Comparison of ENCODE assay signal across 8 cellular contexts in genomic region chr19:3440082-3440481, GRCh38. TPM values are rescaled to one million over a fixed set of nuclear protein-coding genes. Genes with fewer than 3 reads are reported as not detected.
DNase-seq lines count a peak whose midpoint lies in the region; ATAC-seq, FAIRE-seq and TF ChIP-seq lines count a peak whose summit lies in the region.

No MANE protein-coding gene starts in this region.

- H3K4me1 ChIP-seq in A549 (peaks cover 10% of the 10 kb centered on the region; the same call in 1 of the 3 replicates), mucosa of descending colon (ENCODE audit: low read depth) (peaks cover 3% of the 10 kb centered on the region), tibial artery (peaks cover 0 to 49% (median 34%) of the 10 kb centered on the region in 4 donors)

- H3K36me3 ChIP-seq in WERI-Rb-1 (peaks cover 51% of the 10 kb centered on the region), bronchial epithelial cell (ENCODE audit: control insufficient read depth, insufficient read depth, low read length) (peaks cover 23% of the 10 kb centered on the region), mucosa of descending colon (ENCODE audit: low read depth) (no peaks in the 10 kb centered on the region), tibial artery (peaks cover 19 to 84% (median 44%) of the 10 kb centered on the region in 3 donors)

- H3K4me3 ChIP-seq in A549 (no peak overlapping the region), WERI-Rb-1 (ENCODE audit: low read depth, low read length) (no peak overlapping the region), bronchial epithelial cell (ENCODE audit: low read depth, low read length) (no peak overlapping the region), mucosa of descending colon (no peak overlapping the region), tibial artery (no peak overlapping the region)

- DNase-seq in A549 (ENCODE audit: low read depth in 1 of 2, low spot score in 1 of 2) (peak; percentile 63 to 73), H54 (ENCODE audit: insufficient read length, low spot score) (peak; percentile 77), WERI-Rb-1 (peak; percentile 78), bronchial epithelial cell (ENCODE audit: low read depth) (no peak), mucosa of descending colon (peak in 2 of 3 donors; percentile 74 to 76), tibial artery (peak in 1 of 2 donors; percentile 50), NCI-H1436 treated with DMSO at 0.1 percent for 48 hours (lab: John Stamatoyannopoulos, UW) (no peak), NCI-H446 treated with DMSO at 0.1 percent for 48 hours (lab: John Stamatoyannopoulos, UW) (no peak)

- TF ChIP-seq POLR2A in A549 (IDR thresholded peaks at IDR 0.05; ENCODE audit: low read length) (no peak), H54 (IDR thresholded peaks at IDR 0.05; ENCODE audit: low read depth, low read length) (no peak)

- TF ChIP-seq RAD21 in A549 (conservative IDR thresholded peaks at IDR 0.05 in 1 of 2, IDR thresholded peaks at IDR 0.05 in 1 of 2) = peak; percentile 51 to 67; a peak in 4 of 5 replicates

- CTCF ChIA-PET in A549 (lab: Yijun Ruan, JAX) = interaction anchor here (0.7 to 2.9 kb wide), 11 partner anchors 10 to 238 kb away, joined by 3 to 18 read pairs (median 4); no protein-coding TSS in a partner anchor

- TF ChIP-seq CTCF in A549 (IDR thresholded peaks at IDR 0.05) = peak; percentile 47
- TF ChIP-seq CTCF in WERI-Rb-1 (IDR thresholded peaks at IDR 0.05; ENCODE audit: low read depth, low read length) = peak; percentile 88
- TF ChIP-seq CTCF in bronchial epithelial cell (IDR thresholded peaks at IDR 0.05; ENCODE audit: insufficient read depth, low read length, severe bottlenecking) = peak; percentile 64
- TF ChIP-seq CTCF in mucosa of descending colon (IDR thresholded peaks at IDR 0.05) = peak; percentile 43
- peak; percentile 32 to 34 for TF ChIP-seq CTCF in tibial artery (IDR thresholded peaks at IDR 0.05)

- no peaks in the 10 kb centered on the region for H3K9me3 ChIP-seq in A549
- no peaks in the 10 kb centered on the region for H3K9me3 ChIP-seq in WERI-Rb-1 (ENCODE audit: severe bottlenecking)
- H3K9me3 ChIP-seq in mucosa of descending colon = no peaks in the 10 kb centered on the region
- H3K9me3 ChIP-seq in tibial artery = no peaks in the 10 kb centered on the region

- intact Hi-C loops in mucosa of descending colon (cut with DNase I, micrococcal nuclease) = no loop called here
- intact Hi-C loops in tibial artery (cut with DNase I; ENCODE audit: low total_unique reads) = no loop called here

- peak; percentile 62 to 67; a peak in 5 of 6 replicates for ATAC-seq in A549
- ATAC-seq in mucosa of descending colon = peak; percentile 71

- H3K27me3 ChIP-seq in WERI-Rb-1 (ENCODE audit: insufficient read depth, low read depth, severe bottlenecking) = no peaks in the 10 kb centered on the region
- H3K27me3 ChIP-seq in bronchial epithelial cell (ENCODE audit: control insufficient read depth, insufficient read depth, low read length) = no peaks in the 10 kb centered on the region
- no peaks in the 10 kb centered on the region for H3K27me3 ChIP-seq in tibial artery

- no peak overlapping the region; a peak in 1 of 6 replicates for H3K27ac ChIP-seq in A549
- H3K27ac ChIP-seq in WERI-Rb-1 = no peak overlapping the region
- H3K27ac ChIP-seq in tibial artery = no peak overlapping the region

- H3K4me2 ChIP-seq in A549 = no peak overlapping the region

- no peak for TF ChIP-seq EP300 in A549 (IDR thresholded peaks at IDR 0.05)

- POLR2A ChIA-PET in A549 (lab: Yijun Ruan, JAX) = no interaction called here

- WGBS in A549 (ENCODE audit: missing lambda C conversion rate) = 54% methylated on average over 13 of the region's 13 CpGs

- FAIRE-seq in A549 (lab: Jason Lieb, UNC) = no peak
- FAIRE-seq in H54 (lab: Jason Lieb, UNC) = no peak
- no peak for FAIRE-seq in bronchial epithelial cell (lab: Jason Lieb, UNC)

TF ChIP-seq in A549, 52 proteins besides CTCF, POLR2A, EP300 and RAD21:
- TF ChIP-seq RFX5 (IDR thresholded peaks at IDR 0.05) (no peak), RNF2 (IDR thresholded peaks at IDR 0.05; ENCODE audit: borderline replicate concordance, low read depth) (no peak), KDM1A (IDR thresholded peaks at IDR 0.05; ENCODE audit: low read depth) (no peak), SMC3 (IDR thresholded peaks at IDR 0.05) (peak; percentile 43; the same call in 2 of the 3 replicates), HDAC2 (IDR thresholded peaks at IDR 0.05) (no peak)

RNA-seq across cellular contexts. Expression of gene SMIM24, which starts 40.2 kb away (rescaled TPM):
- polyA plus RNA-seq in A549 (2011; rRNA removed) (1.1 and 1.2 TPM in 2 replicates), A549 (2017; fragmentation: RNase III; extraction: RNeasy Plus Mini Kit Qiagen cat#74134 plus additional on column Dnase treatment) (0.62 to 1.0 TPM (median 0.67 TPM) in 3 replicates)
- 0.26 and 0.47 TPM in 2 replicates for polyA plus RNA-seq in A549 (2012; cell fraction: cytosol; rRNA removed)
- 0.14 TPM in 1 of 2 replicates, not detected in the other for polyA plus RNA-seq in A549 (2012; cell fraction: nucleus; rRNA removed)
- 0.44 and 1.4 TPM in 2 replicates for polyA minus RNA-seq in A549 (2011; rRNA and poly(A)+ RNA removed)
- total RNA-seq in bronchial epithelial cell (not detected in 2 replicates), mucosa of descending colon (10 to 100 TPM in 2 of 3 donors, 1 to 10 TPM in 1; 8.5 to 62.5 (median 41.8) TPM)

RNA-seq across cellular contexts. Expression of gene SMIM44, which starts 43.2 kb away (rescaled TPM):
- polyA plus RNA-seq in A549 (2011; rRNA removed) (not detected in 2 replicates), A549 (2017; fragmentation: RNase III; extraction: RNeasy Plus Mini Kit Qiagen cat#74134 plus additional on column Dnase treatment) (not detected in 3 replicates)
- polyA plus RNA-seq in A549 (2012; cell fraction: cytosol; rRNA removed) = not detected in 2 replicates
- polyA plus RNA-seq in A549 (2012; cell fraction: nucleus; rRNA removed) = not detected in 2 replicates
- polyA minus RNA-seq in A549 (2011; rRNA and poly(A)+ RNA removed) = not detected in 2 replicates
- total RNA-seq in bronchial epithelial cell (not detected in 2 replicates), mucosa of descending colon (1 to 10 TPM; 1.1 to 5.5 (median 5.5) TPM)

Comparison
In these comparisons a context has a peak if more than half of its experiments do, and no peak if none do; other contexts are left out.
1. DNase-seq: peak in A549 (2 of 2), H54 (single experiment), WERI-Rb-1 (single experiment) and mucosa of descending colon (2 of 3); none in bronchial epithelial cell (single experiment), NCI-H1436 treated with DMSO at 0.1 percent for 48 hours (single experiment) and NCI-H446 treated with DMSO at 0.1 percent for 48 hours (single experiment).
2. CTCF ChIP-seq: peak in every context shown above with its lines; median percentile 88 in WERI-Rb-1; 64 in bronchial epithelial cell; 47 in A549; 43 in mucosa of descending colon; 33 in tibial artery.